In genomic region chr17:3845754-3846738, GRCh38 we compare ENCODE assay signal across 8 cellular contexts. TPM values are rescaled to one million over a fixed set of nuclear protein-coding genes. Genes with fewer than 3 reads are reported as not detected.
DNase-seq lines count a peak whose midpoint lies in the region; ATAC-seq and TF ChIP-seq lines count a peak whose summit lies in the region.

Gene NCBP3 (minus strand): TSS chr17:3846246. CDS start chr17:3846223, 23 bp downstream.

- peak; percentile 81 for DNase-seq in NCI-H1694 treated with DMSO at 0.1 percent for 48 hours (lab: John Stamatoyannopoulos, UW)
- peak; percentile 91 for DNase-seq in T-helper 2 cell treated with Interferon-gamma antibody and Interleukin-4, amounts not matched to agents 5 μg/mL and 100 μg/mL, for 36 hours (ENCODE audit: low spot score)
- peak in 57 of 58 donors; percentile 29 to 92 (median 82) for DNase-seq in anterior cingulate cortex (lab: John Stamatoyannopoulos, UW)
- DNase-seq in right cardiac atrium = peak; percentile 92 to 96 (median 96)
- DNase-seq in vagina (ENCODE audit: extremely low spot score in 2 of 2) = no peak

- intact Hi-C loops in right cardiac atrium (cut with DNase I) (no loop called here), vagina (cut with DNase I) (no loop called here)

- H3K9ac ChIP-seq in rectal smooth muscle tissue (ENCODE audit: low read length) = peak within 1 kb of the TSS; percentile 25

- H3K4me3 Mint-ChIP-seq in T-helper 2 cell treated with Interferon-gamma antibody and Interleukin-4, amounts not matched to agents 5 μg/mL and 100 μg/mL, for 36 hours = peak within 1 kb of the TSS; percentile 91

- H3K9me3 Mint-ChIP-seq in T-helper 2 cell treated with Interferon-gamma antibody and Interleukin-4, amounts not matched to agents 5 μg/mL and 100 μg/mL, for 36 hours = no peaks in the 10 kb centered on the region

- peak within 1 kb of the TSS; percentile 91 for H3K27ac Mint-ChIP-seq in T-helper 2 cell treated with Interferon-gamma antibody and Interleukin-4, amounts not matched to agents 5 μg/mL and 100 μg/mL, for 36 hours

- peak; percentile 90 to 95 (median 94) for TF ChIP-seq CTCF in vagina (IDR thresholded peaks at IDR 0.05)

- H3K27ac ChIP-seq in right cardiac atrium (ENCODE audit: low read length) (peak within 1 kb of the TSS; percentile 86), rectal smooth muscle tissue (ENCODE audit: low read depth, low read length) (peak within 1 kb of the TSS; percentile 78), vagina (peak within 1 kb of the TSS; percentile 87)

- no peaks in the 10 kb centered on the region for H3K4me1 ChIP-seq in right cardiac atrium (ENCODE audit: control insufficient read depth, insufficient read depth, low read length)
- peaks cover 6% of the 10 kb centered on the region for H3K4me1 ChIP-seq in rectal smooth muscle tissue (ENCODE audit: control insufficient read depth, insufficient read depth, low read length)
- H3K4me1 ChIP-seq in vagina = peaks cover 23% of the 10 kb centered on the region

- peaks cover 13% of the 10 kb centered on the region for H3K4me1 Mint-ChIP-seq in T-helper 2 cell treated with Interferon-gamma antibody and Interleukin-4, amounts not matched to agents 5 μg/mL and 100 μg/mL, for 36 hours (ENCODE audit: low read depth)

- no peaks in the 10 kb centered on the region for H3K27me3 ChIP-seq in right cardiac atrium (ENCODE audit: control insufficient read depth, insufficient read depth)
- H3K27me3 ChIP-seq in rectal smooth muscle tissue (ENCODE audit: control insufficient read depth, insufficient read depth, low read length) = no peaks in the 10 kb centered on the region
- H3K27me3 ChIP-seq in vagina = no peaks in the 10 kb centered on the region

- H3K36me3 Mint-ChIP-seq in T-helper 2 cell treated with Interferon-gamma antibody and Interleukin-4, amounts not matched to agents 5 μg/mL and 100 μg/mL, for 36 hours (ENCODE audit: low read depth) = peaks cover 25% of the 10 kb centered on the region

- H3K9me3 ChIP-seq in right cardiac atrium (ENCODE audit: control insufficient read depth, low read length) (no peaks in the 10 kb centered on the region), vagina (no peaks in the 10 kb centered on the region)

- peak in 1 of 2 donors; percentile 69 for TF ChIP-seq POLR2A in vagina (IDR thresholded peaks at IDR 0.05)

- H3K4me3 ChIP-seq in right cardiac atrium (ENCODE audit: low read length) = peak within 1 kb of the TSS; percentile 89
- peak within 1 kb of the TSS; percentile 87 for H3K4me3 ChIP-seq in rectal smooth muscle tissue (ENCODE audit: low read length)
- peak within 1 kb of the TSS; percentile 89 to 95 for H3K4me3 ChIP-seq in vagina

- WGBS in right cardiac atrium = 1% methylated on average over 84 of the region's 84 CpGs

- peaks cover 7% of the 10 kb centered on the region for H3K36me3 ChIP-seq in rectal smooth muscle tissue (ENCODE audit: control insufficient read depth, insufficient read depth, low read length)
- peaks cover 0 to 24% of the 10 kb centered on the region in 2 donors for H3K36me3 ChIP-seq in vagina

- ATAC-seq in GM18502 (IDR thresholded peaks at IDR 0.05; ENCODE audit: poor library complexity, unreplicated experiment) (peak; percentile 96), HG02938 (IDR thresholded peaks at IDR 0.05; ENCODE audit: unreplicated experiment) (peak; percentile 85), right cardiac atrium (peak; percentile 97)

- peaks cover 6% of the 10 kb centered on the region for H3K27me3 Mint-ChIP-seq in T-helper 2 cell treated with Interferon-gamma antibody and Interleukin-4, amounts not matched to agents 5 μg/mL and 100 μg/mL, for 36 hours (ENCODE audit: low read depth)

RNA-seq across cellular contexts. Expression of gene NCBP3, which starts in this region (rescaled TPM):
- total RNA-seq in right cardiac atrium = 10 to 100 TPM; 24.7 to 33.5 (median 27.1) TPM
- polyA plus RNA-seq in right cardiac atrium = 13.9 TPM
- total RNA-seq in vagina = 20.6 TPM

Comparison
In these comparisons a context has a peak if more than half of its experiments do, and no peak if none do; other contexts are left out.
1. DNase-seq: peak in NCI-H1694 treated with DMSO at 0.1 percent for 48 hours (single experiment), T-helper 2 cell treated with Interferon-gamma antibody and Interleukin-4, amounts not matched to agents 5 μg/mL and 100 μg/mL, for 36 hours (single experiment), anterior cingulate cortex (57 of 58) and right cardiac atrium (3 of 3); none in vagina (0 of 2).
2. Peak in every context shown above with its lines, with median percentiles within 50 percentile points of each other: ATAC-seq, H3K27ac ChIP-seq and H3K4me3 ChIP-seq.